Comparison of ENCODE assay signal across 1 cellular context in the genomic region with DNA sequence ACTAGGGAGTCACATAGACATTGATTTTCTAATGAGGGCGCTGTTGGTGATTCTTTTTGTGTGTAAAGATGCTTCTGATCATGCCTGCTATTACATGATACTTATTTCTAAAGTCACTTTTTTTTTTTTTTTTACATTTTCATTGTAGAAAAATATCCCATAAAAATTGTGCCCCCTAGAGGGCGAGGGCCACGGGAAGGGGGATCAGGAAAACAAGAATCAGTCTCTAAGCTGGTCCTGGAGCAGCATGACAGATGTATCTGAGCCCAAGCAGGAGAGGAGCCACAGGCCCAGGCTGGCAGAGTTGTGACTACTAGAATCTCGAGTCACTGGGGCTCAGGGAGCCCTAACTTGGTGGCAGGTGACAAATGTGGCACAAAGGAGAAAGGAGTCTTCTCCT.
TF ChIP-seq lines count a peak whose summit lies in the region.

No MANE protein-coding gene starts in this region.

TF ChIP-seq in WTC11, 78 proteins besides CTCF, POLR2A, EP300 and RAD21:
- TF ChIP-seq, protein P1, sequence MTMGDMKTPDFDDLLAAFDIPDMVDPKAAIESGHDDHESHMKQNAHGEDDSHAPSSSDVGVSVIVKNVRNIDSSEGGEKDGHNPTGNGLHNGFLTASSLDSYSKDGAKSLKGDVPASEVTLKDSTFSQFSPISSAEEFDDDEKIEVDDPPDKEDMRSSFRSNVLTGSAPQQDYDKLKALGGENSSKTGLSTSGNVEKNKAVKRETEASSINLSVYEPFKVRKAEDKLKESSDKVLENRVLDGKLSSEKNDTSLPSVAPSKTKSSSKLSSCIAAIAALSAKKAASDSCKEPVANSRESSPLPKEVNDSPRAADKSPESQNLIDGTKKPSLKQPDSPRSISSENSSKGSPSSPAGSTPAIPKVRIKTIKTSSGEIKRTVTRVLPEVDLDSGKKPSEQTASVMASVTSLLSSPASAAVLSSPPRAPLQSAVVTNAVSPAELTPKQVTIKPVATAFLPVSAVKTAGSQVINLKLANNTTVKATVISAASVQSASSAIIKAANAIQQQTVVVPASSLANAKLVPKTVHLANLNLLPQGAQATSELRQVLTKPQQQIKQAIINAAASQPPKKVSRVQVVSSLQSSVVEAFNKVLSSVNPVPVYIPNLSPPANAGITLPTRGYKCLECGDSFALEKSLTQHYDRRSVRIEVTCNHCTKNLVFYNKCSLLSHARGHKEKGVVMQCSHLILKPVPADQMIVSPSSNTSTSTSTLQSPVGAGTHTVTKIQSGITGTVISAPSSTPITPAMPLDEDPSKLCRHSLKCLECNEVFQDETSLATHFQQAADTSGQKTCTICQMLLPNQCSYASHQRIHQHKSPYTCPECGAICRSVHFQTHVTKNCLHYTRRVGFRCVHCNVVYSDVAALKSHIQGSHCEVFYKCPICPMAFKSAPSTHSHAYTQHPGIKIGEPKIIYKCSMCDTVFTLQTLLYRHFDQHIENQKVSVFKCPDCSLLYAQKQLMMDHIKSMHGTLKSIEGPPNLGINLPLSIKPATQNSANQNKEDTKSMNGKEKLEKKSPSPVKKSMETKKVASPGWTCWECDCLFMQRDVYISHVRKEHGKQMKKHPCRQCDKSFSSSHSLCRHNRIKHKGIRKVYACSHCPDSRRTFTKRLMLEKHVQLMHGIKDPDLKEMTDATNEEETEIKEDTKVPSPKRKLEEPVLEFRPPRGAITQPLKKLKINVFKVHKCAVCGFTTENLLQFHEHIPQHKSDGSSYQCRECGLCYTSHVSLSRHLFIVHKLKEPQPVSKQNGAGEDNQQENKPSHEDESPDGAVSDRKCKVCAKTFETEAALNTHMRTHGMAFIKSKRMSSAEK (CRISPR knock-in tag; IDR thresholded peaks at IDR 0.05; ENCODE audit: borderline replicate concordance): no peak
- TF ChIP-seq, protein P2, sequence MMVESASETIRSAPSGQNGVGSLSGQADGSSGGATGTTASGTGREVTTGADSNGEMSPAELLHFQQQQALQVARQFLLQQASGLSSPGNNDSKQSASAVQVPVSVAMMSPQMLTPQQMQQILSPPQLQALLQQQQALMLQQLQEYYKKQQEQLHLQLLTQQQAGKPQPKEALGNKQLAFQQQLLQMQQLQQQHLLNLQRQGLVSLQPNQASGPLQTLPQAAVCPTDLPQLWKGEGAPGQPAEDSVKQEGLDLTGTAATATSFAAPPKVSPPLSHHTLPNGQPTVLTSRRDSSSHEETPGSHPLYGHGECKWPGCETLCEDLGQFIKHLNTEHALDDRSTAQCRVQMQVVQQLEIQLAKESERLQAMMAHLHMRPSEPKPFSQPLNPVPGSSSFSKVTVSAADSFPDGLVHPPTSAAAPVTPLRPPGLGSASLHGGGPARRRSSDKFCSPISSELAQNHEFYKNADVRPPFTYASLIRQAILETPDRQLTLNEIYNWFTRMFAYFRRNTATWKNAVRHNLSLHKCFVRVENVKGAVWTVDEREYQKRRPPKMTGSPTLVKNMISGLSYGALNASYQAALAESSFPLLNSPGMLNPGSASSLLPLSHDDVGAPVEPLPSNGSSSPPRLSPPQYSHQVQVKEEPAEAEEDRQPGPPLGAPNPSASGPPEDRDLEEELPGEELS (CRISPR knock-in tag; IDR thresholded peaks at IDR 0.05): no peak
- TF ChIP-seq NFE2L1 (CRISPR knock-in tag; IDR thresholded peaks at IDR 0.05) (no peak), CBFB (CRISPR knock-in tag; IDR thresholded peaks at IDR 0.05; ENCODE audit: low read depth) (no peak)
